In genomic region chr2:155872396-155872795, GRCh38 we compare ENCODE assay signal across 20 cellular contexts.
DNase-seq lines count a peak whose midpoint lies in the region; ATAC-seq, FAIRE-seq and TF ChIP-seq lines count a peak whose summit lies in the region.
"Had no signal": no experiment of that assay in that cellular context is flagged by ENCODE, and none has a peak within 500 bp of the region (broad histone marks: within the 10 kb centered on the region; RNA-seq: fewer than 3 reads in every experiment).

No MANE protein-coding gene starts in this region.

- intact Hi-C loops in kidney (cut with DNase I): no loop called here

- TF ChIP-seq CTCF in RWPE1 (conservative IDR thresholded peaks at IDR 0.05; ENCODE audit: low read depth) (no peak), choroid plexus epithelial cell (conservative IDR thresholded peaks at IDR 0.05; ENCODE audit: low read depth, low read length) (no peak), keratinocyte (optimal IDR thresholded peaks at IDR 0.05 in 1 of 3, IDR thresholded peaks at IDR 0.05 in 1 of 3, conservative IDR thresholded peaks at IDR 0.05 in 1 of 3; ENCODE audit: extremely low read depth in 1 of 3, insufficient read depth in 2 of 3, low read length in 3 of 3) (no peak), kidney (IDR thresholded peaks at IDR 0.05; ENCODE audit: borderline replicate concordance, extremely low read depth, insufficient read depth) (no peak)

- H3K27me3 ChIP-seq in keratinocyte (ENCODE audit: control insufficient read depth, extremely low read depth, insufficient read depth, low read length): no peaks in the 10 kb centered on the region
- H3K27me3 ChIP-seq: BLaER1 treated with 17β-estradiol and CSF1 and Interleukin-3, amounts not matched to agents 10 nM and 100 nM had no signal

- TF ChIP-seq POLR2A in GM18505 (IDR thresholded peaks at IDR 0.05; ENCODE audit: borderline replicate concordance, extremely low read depth, insufficient read depth, insufficient read length): no peak

- H3K4me1 ChIP-seq in keratinocyte (ENCODE audit: control insufficient read depth, extremely low read depth, insufficient read depth, low read length) (peaks cover 9% of the 10 kb centered on the region), kidney (ENCODE audit: control insufficient read depth in 1 of 2, insufficient read depth in 1 of 2, low read depth in 1 of 2, low read length in 2 of 2) (no peaks in the 10 kb centered on the region)
- H3K4me1 ChIP-seq: BLaER1 treated with 17β-estradiol and CSF1 and Interleukin-3, amounts not matched to agents 10 nM and 100 nM had no signal

- H3K4me2 ChIP-seq in keratinocyte (ENCODE audit: control insufficient read depth, extremely low read depth, insufficient read depth, low read depth, low read length): peak overlapping the region; percentile 41
- H3K4me2 ChIP-seq: BLaER1 treated with 17β-estradiol and CSF1 and Interleukin-3, amounts not matched to agents 10 nM and 100 nM had no signal

- no peaks in the 10 kb centered on the region for H3K79me2 ChIP-seq in keratinocyte (ENCODE audit: control insufficient read depth, insufficient read depth, low read length)

- POLR2A ChIA-PET in RWPE1 (lab: Yijun Ruan, JAX; ENCODE audit: low non-redundant PET): no interaction called here

- DNase-seq in A172 (ENCODE audit: low spot score) (peak; percentile 28), RWPE1 (ENCODE audit: low spot score) (peak; percentile 15), choroid plexus epithelial cell (ENCODE audit: low read depth) (peak; percentile 1), keratinocyte (ENCODE audit: low read depth, low spot score) (no peak), mesenteric fat pad (ENCODE audit: low spot score) (no peak), kidney (no peak), T-helper 9 cell (no peak)
- DNase-seq: 8988T; CD8-positive, alpha-beta memory T cell; COR-L47; DMS 273 treated with DMSO at 0.1 percent for 48 hours; DMS53; DND-41; EL; HCEC 1CT had no signal

- CTCF ChIA-PET in RWPE1 (lab: Yijun Ruan, JAX): no interaction called here

- peak overlapping the region; percentile 67 for H2AFZ ChIP-seq in keratinocyte (ENCODE audit: control insufficient read depth, low read length)

- H3K4me3 ChIP-seq in choroid plexus epithelial cell (ENCODE audit: low read depth, low read length): no peak overlapping the region
- H3K4me3 ChIP-seq in keratinocyte (ENCODE audit: control insufficient read depth in 2 of 3, extremely low read depth in 1 of 3, insufficient read depth in 2 of 3, low read depth in 1 of 3, low read length in 3 of 3): no peak overlapping the region
- no peak overlapping the region for H3K4me3 ChIP-seq in kidney (ENCODE audit: low read length in 2 of 2)
- H3K4me3 ChIP-seq: BLaER1 treated with 17β-estradiol and CSF1 and Interleukin-3, amounts not matched to agents 10 nM and 100 nM; GM12878 had no signal

- ATAC-seq in GM18505 (IDR thresholded peaks at IDR 0.05; ENCODE audit: unreplicated experiment): no peak
- ATAC-seq: GM12878, HepG2 had no signal

- H3K9me3 ChIP-seq in keratinocyte (ENCODE audit: control insufficient read depth, low read depth, low read length): no peaks in the 10 kb centered on the region
- no peaks in the 10 kb centered on the region for H3K9me3 ChIP-seq in kidney (ENCODE audit: control insufficient read depth in 1 of 2, low read length in 2 of 2)

- H3K9ac ChIP-seq in keratinocyte (ENCODE audit: control insufficient read depth, extremely low read depth, insufficient read depth, low read length) (no peak overlapping the region), kidney (ENCODE audit: low read length in 2 of 2) (no peak overlapping the region)
- H3K9ac ChIP-seq: BLaER1 treated with 17β-estradiol and CSF1 and Interleukin-3, amounts not matched to agents 10 nM and 100 nM had no signal

- H4K20me1 ChIP-seq in keratinocyte (ENCODE audit: control insufficient read depth, extremely low read depth, insufficient read depth, low read length): no peaks in the 10 kb centered on the region
- H4K20me1 ChIP-seq: BLaER1 treated with 17β-estradiol and CSF1 and Interleukin-3, amounts not matched to agents 10 nM and 100 nM had no signal

- H3K36me3 ChIP-seq in keratinocyte (ENCODE audit: control insufficient read depth in 2 of 2, extremely low read depth in 1 of 2, insufficient read depth in 2 of 2, low read length in 2 of 2) (no peaks in the 10 kb centered on the region), kidney (ENCODE audit: control insufficient read depth in 1 of 2, insufficient read depth in 2 of 2, low read length in 2 of 2) (no peaks in the 10 kb centered on the region)
- H3K36me3 ChIP-seq: BLaER1 treated with 17β-estradiol and CSF1 and Interleukin-3, amounts not matched to agents 10 nM and 100 nM had no signal

- H3K27ac ChIP-seq in RWPE1 (no peak overlapping the region), keratinocyte (ENCODE audit: control insufficient read depth, insufficient read depth, low read length) (no peak overlapping the region), kidney (ENCODE audit: low read depth in 2 of 2, low read length in 2 of 2) (no peak overlapping the region)
- H3K27ac ChIP-seq: BLaER1 treated with 17β-estradiol and CSF1 and Interleukin-3, amounts not matched to agents 10 nM and 100 nM had no signal

- H3K9me1 ChIP-seq in keratinocyte (ENCODE audit: control insufficient read depth, extremely low read depth, insufficient read depth, low read length): no peaks in the 10 kb centered on the region

- FAIRE-seq in keratinocyte (lab: Jason Lieb, UNC) (peak; percentile 9), kidney (lab: Jason Lieb, UNC) (no peak)
- FAIRE-seq: GM12878, GM19239, HepG2 had no signal

- dilution Hi-C loops in keratinocyte (cut with MboI; ENCODE audit: extremely low pct_ligation_motif_present, low sequenced_read_pairs): no loop called here

Comparison
In these comparisons a context has a peak if more than half of its experiments do, and no peak if none do; other contexts are left out.
1. DNase-seq: peak in A172 (single experiment), RWPE1 (single experiment) and choroid plexus epithelial cell (single experiment); none in keratinocyte (single experiment), mesenteric fat pad (single experiment), kidney (single experiment) and T-helper 9 cell (single experiment).